ENCODE assay signal across 24 cellular contexts in the genomic region with DNA sequence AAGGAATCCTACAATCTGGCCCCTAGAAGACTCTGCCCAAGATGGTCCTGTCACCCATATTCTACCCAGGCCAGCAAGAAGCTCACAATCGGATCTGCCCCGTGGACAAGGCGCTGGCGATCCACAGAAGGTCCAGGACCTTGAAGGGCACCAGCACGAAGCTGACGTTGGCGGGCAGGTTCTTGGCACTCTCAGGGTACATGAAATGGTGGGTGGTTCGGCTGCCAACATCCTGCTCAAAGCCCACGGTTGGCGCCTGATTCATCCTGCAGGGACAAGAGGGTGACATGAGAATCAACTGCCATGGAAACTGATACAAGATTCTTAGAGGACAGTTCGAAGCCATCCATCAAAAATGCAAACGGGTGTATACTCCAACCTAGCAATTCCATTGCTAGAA.
"Had no signal": no experiment of that assay in that cellular context is flagged by ENCODE, and none has a peak within 500 bp of the region (broad histone marks: within the 10 kb centered on the region; RNA-seq: fewer than 3 reads in every experiment).

No MANE protein-coding gene starts in this region.

- DNase-seq: activated CD4-positive, alpha-beta T cell treated with anti-CD3 and anti-CD28 coated beads for 48 hours; activated CD4-positive, alpha-beta T cell treated with anti-CD3 and anti-CD28 coated beads, Interleukin-2, amount 50 U/mL, for 48 hours; activated CD8-positive, alpha-beta memory T cell treated with anti-CD3 and anti-CD28 coated beads for 24 hours; activated effector memory CD4-positive, alpha-beta T cell treated with Interleukin-2 at 50 U/mL for 16 hours; activated naive CD4-positive, alpha-beta T cell treated with Interleukin-2 at 50 U/mL for 16 hours; activated naive CD8-positive, alpha-beta T cell treated with anti-CD3 and anti-CD28 coated beads, Interleukin-2, amount 10 ng/mL, durations not matched to agents 7 days and 5 days; amniotic stem cell; brain microvascular endothelial cell; esophagus squamous epithelium; foreskin melanocyte; islet precursor cell; retina; sigmoid colon; stimulated activated naive CD4-positive, alpha-beta T cell; tibial artery; upper lobe of right lung had no signal

- H3K36me3 ChIP-seq: neural progenitor cell had no signal

- H3K9ac ChIP-seq: neural progenitor cell had no signal

- H3K27ac Mint-ChIP-seq: activated naive CD8-positive, alpha-beta T cell treated with anti-CD3 and anti-CD28 coated beads, Interleukin-2, amount 10 ng/mL, durations not matched to agents 7 days and 5 days; dendritic cell treated with granulocyte-macrophage colony-stimulating factor and Interleukin-4, amounts not matched to agents 40 ng/mL and 50 ng/mL, for 4 days; naive thymus-derived CD8-positive, alpha-beta T cell; neural progenitor cell; progenitor cell of endocrine pancreas had no signal

- H3K4me1 Mint-ChIP-seq: neural progenitor cell had no signal

- H3K9me3 ChIP-seq: esophagus squamous epithelium, sigmoid colon, suprapubic skin, tibial artery, upper lobe of right lung had no signal

- H3K4me3 ChIP-seq: esophagus squamous epithelium, hepatocyte, neural progenitor cell, sigmoid colon, suprapubic skin, tibial artery, upper lobe of right lung had no signal

- H3K9me3 Mint-ChIP-seq: activated naive CD8-positive, alpha-beta T cell treated with anti-CD3 and anti-CD28 coated beads, Interleukin-2, amount 10 ng/mL, durations not matched to agents 7 days and 5 days; dendritic cell treated with granulocyte-macrophage colony-stimulating factor and Interleukin-4, amounts not matched to agents 40 ng/mL and 50 ng/mL, for 4 days; naive thymus-derived CD8-positive, alpha-beta T cell; neural progenitor cell had no signal

- H3K27ac ChIP-seq: brain microvascular endothelial cell, epithelial cell of prostate, esophagus squamous epithelium, hepatocyte, neural progenitor cell, sigmoid colon, suprapubic skin, tibial artery, upper lobe of right lung had no signal

- H3K27me3 Mint-ChIP-seq: activated naive CD8-positive, alpha-beta T cell treated with anti-CD3 and anti-CD28 coated beads, Interleukin-2, amount 10 ng/mL, durations not matched to agents 7 days and 5 days; dendritic cell treated with granulocyte-macrophage colony-stimulating factor and Interleukin-4, amounts not matched to agents 40 ng/mL and 50 ng/mL, for 4 days; naive thymus-derived CD8-positive, alpha-beta T cell; progenitor cell of endocrine pancreas had no signal

- H3K4me3 Mint-ChIP-seq: activated naive CD8-positive, alpha-beta T cell treated with anti-CD3 and anti-CD28 coated beads, Interleukin-2, amount 10 ng/mL, durations not matched to agents 7 days and 5 days; dendritic cell treated with granulocyte-macrophage colony-stimulating factor and Interleukin-4, amounts not matched to agents 40 ng/mL and 50 ng/mL, for 4 days; naive thymus-derived CD8-positive, alpha-beta T cell; neural progenitor cell had no signal

- ATAC-seq: naive thymus-derived CD8-positive, alpha-beta T cell; upper lobe of right lung had no signal

- H3K27me3 ChIP-seq: brain microvascular endothelial cell, esophagus squamous epithelium, hepatocyte, neural progenitor cell, sigmoid colon, suprapubic skin, tibial artery, upper lobe of right lung had no signal

- H2AFZ ChIP-seq: hepatocyte, neural progenitor cell had no signal

- H3K4me1 ChIP-seq: neural progenitor cell, upper lobe of right lung had no signal

- FAIRE-seq: astrocyte had no signal

- H3K4me2 ChIP-seq: hepatocyte, neural progenitor cell had no signal
